8 cellular contexts compared by ENCODE assay signal in genomic region chr7:77651544-77652162, GRCh38. TPM values are rescaled to one million over a fixed set of nuclear protein-coding genes. Genes with fewer than 3 reads are reported as not detected.
DNase-seq lines count a peak whose midpoint lies in the region; ATAC-seq and TF ChIP-seq lines count a peak whose summit lies in the region.

No MANE protein-coding gene starts in this region.

- peak; percentile 35 for ATAC-seq in Right ventricle myocardium superior (ENCODE audit: poor library complexity)
- no peak for ATAC-seq in left ventricle myocardium superior
- ATAC-seq in psoas muscle, result peak in 2 of 4 donors; percentile 39 to 68

- TF ChIP-seq CTCF in LNCaP clone FGC (IDR thresholded peaks at IDR 0.05; ENCODE audit: control insufficient read depth, extremely low read depth, insufficient read depth), result peak; percentile 57
- peak; percentile 74 for TF ChIP-seq CTCF in psoas muscle (IDR thresholded peaks at IDR 0.05)

- no peak for DNase-seq in Right ventricle myocardium superior
- no peak for DNase-seq in left ventricle myocardium superior
- no peak for DNase-seq in LNCaP clone FGC (ENCODE audit: low read depth)
- peak; percentile 5 for DNase-seq in T-helper 9 cell
- DNase-seq in fibroblast of peridontal ligament (ENCODE audit: extremely low read depth), result peak; percentile 76
- no peak for DNase-seq in psoas muscle
- no peak for DNase-seq in NCI-H2107 treated with DMSO at 0.1 percent for 48 hours (lab: John Stamatoyannopoulos, UW; ENCODE audit: unreplicated experiment)
- DNase-seq in posterior cingulate gyrus, result no peak

- WGBS in psoas muscle, 3 donors, result 32 to 35% (median 33%) methylated on average over 3 of the region's 3 CpGs

- intact Hi-C loops in Right ventricle myocardium superior (cut with DNase I), result loop anchor here (2.0 kb wide), 1 partner anchor 105 kb away; no protein-coding TSS in a partner anchor
- intact Hi-C loops in left ventricle myocardium superior (cut with micrococcal nuclease), result loop anchor here (2.0 kb wide), 1 partner anchor 107 kb away; no protein-coding TSS in a partner anchor
- intact Hi-C loops in psoas muscle (cut with DNase I), result loop anchor here (1.0 to 10.0 kb wide), 2 partner anchors 108 to 253 kb away; no protein-coding TSS in a partner anchor
- intact Hi-C loops in posterior cingulate gyrus (cut with DNase I), result loop anchor here (1.0 to 10.0 kb wide), 2 partner anchors 108 to 197 kb away; no protein-coding TSS in a partner anchor

- H3K4me3 ChIP-seq in LNCaP clone FGC (ENCODE audit: low read depth, low read length) (no peak overlapping the region), psoas muscle (no peak overlapping the region)

- H3K36me3 ChIP-seq in psoas muscle (ENCODE audit: insufficient read depth in 1 of 2, low read depth in 1 of 2), result peaks cover 0 to 18% of the 10 kb centered on the region in 2 donors

- no peak overlapping the region for H3K27ac ChIP-seq in psoas muscle

- H3K4me1 ChIP-seq in psoas muscle, result no peaks in the 10 kb centered on the region

- no peaks in the 10 kb centered on the region for H3K27me3 ChIP-seq in psoas muscle (ENCODE audit: insufficient read depth in 3 of 3, low read length in 2 of 3)

- no peaks in the 10 kb centered on the region for H3K9me3 ChIP-seq in psoas muscle

RNA-seq across cellular contexts. Expression of gene RSBN1L, which starts 44.6 kb away (rescaled TPM):
- total RNA-seq in Right ventricle myocardium superior (9.3 TPM), left ventricle myocardium superior (10.1 TPM), psoas muscle (10 to 100 TPM in 1 of 4 donors, 1 to 10 TPM in 3; 7.5 to 10.1 (median 8.6) TPM)
- 1 to 10 TPM; 2.0 to 7.8 (median 4.6) TPM for polyA plus RNA-seq in psoas muscle

Comparison
In these comparisons a context has a peak if more than half of its experiments do, and no peak if none do; other contexts are left out.
1. DNase-seq: peak in T-helper 9 cell (single experiment) and fibroblast of peridontal ligament (single experiment); none in Right ventricle myocardium superior (single experiment), left ventricle myocardium superior (single experiment), LNCaP clone FGC (single experiment), psoas muscle (0 of 2), NCI-H2107 treated with DMSO at 0.1 percent for 48 hours (single experiment) and posterior cingulate gyrus (0 of 10).